Comparison of ENCODE assay signal across 9 cellular contexts in genomic region chr3:33063651-33064051, GRCh38. TPM values are rescaled to one million over a fixed set of nuclear protein-coding genes. Genes with fewer than 3 reads are reported as not detected.
DNase-seq lines count a peak whose midpoint lies in the region; ATAC-seq and TF ChIP-seq lines count a peak whose summit lies in the region.
"Had no signal": no experiment of that assay in that cellular context is flagged by ENCODE, and none has a peak within 500 bp of the region (broad histone marks: within the 10 kb centered on the region; RNA-seq: fewer than 3 reads in every experiment).

No MANE protein-coding gene starts in this region.

- CTCF ChIA-PET in naive thymus-derived CD4-positive, alpha-beta T cell (lab: Charles Lee) = interaction anchor here (1.5 to 2.1 kb wide), 2 partner anchors 8 to 44 kb away, joined by 4 to 5 read pairs; no protein-coding TSS in a partner anchor

- no peak overlapping the region for H4K8ac ChIP-seq in mesendoderm (ENCODE audit: low read depth, low read length)

- no peak overlapping the region for H3K56ac ChIP-seq in mesendoderm (ENCODE audit: low read length)

- H3K27ac ChIP-seq in naive thymus-derived CD4-positive, alpha-beta T cell (ENCODE audit: low read depth, low read length) = no peak overlapping the region
- H3K27ac ChIP-seq in aorta (ENCODE audit: low read depth in 1 of 2, low read length in 2 of 2) (no peak overlapping the region), mesendoderm (ENCODE audit: low read depth, low read length) (no peak overlapping the region)
- H3K27ac ChIP-seq: right lobe of liver had no signal

- peaks cover 5 to 40% (median 24%) of the 10 kb centered on the region in 5 donors for H3K36me3 Mint-ChIP-seq in naive thymus-derived CD4-positive, alpha-beta T cell
- H3K36me3 Mint-ChIP-seq in mesothelial cell of epicardium = peaks cover 28% of the 10 kb centered on the region

- peaks cover 0 to 2% (median 0%) of the 10 kb centered on the region in 11 donors for H3K9me3 Mint-ChIP-seq in naive thymus-derived CD4-positive, alpha-beta T cell
- H3K9me3 Mint-ChIP-seq in mesothelial cell of epicardium = no peaks in the 10 kb centered on the region

- TF ChIP-seq CTCF in mesothelial cell of epicardium (IDR thresholded peaks at IDR 0.05; ENCODE audit: unreplicated experiment) = no peak

- POLR2A ChIA-PET in naive thymus-derived CD4-positive, alpha-beta T cell (lab: Charles Lee) = interaction anchor here (0.9 to 1.3 kb wide), 2 partner anchors 16 to 25 kb away, joined by 3 read pairs; no protein-coding TSS in a partner anchor

- H3K18ac ChIP-seq in mesendoderm (ENCODE audit: low read length) = no peak overlapping the region

- no peaks in the 10 kb centered on the region for H3K79me1 ChIP-seq in mesendoderm (ENCODE audit: low read length)

- no peak overlapping the region for H2BK15ac ChIP-seq in mesendoderm (replicated peaks; ENCODE audit: low read depth)

- no peaks in the 10 kb centered on the region for H3K79me2 ChIP-seq in mesendoderm (ENCODE audit: control insufficient read depth, insufficient read depth, low read length)

- H3K27me3 Mint-ChIP-seq in naive thymus-derived CD4-positive, alpha-beta T cell = no peaks in the 10 kb centered on the region
- no peaks in the 10 kb centered on the region for H3K27me3 Mint-ChIP-seq in mesothelial cell of epicardium (ENCODE audit: low read depth)

- H2BK120ac ChIP-seq in mesendoderm (ENCODE audit: low read depth, low read length) = no peak overlapping the region

- H3K4me1 ChIP-seq in naive thymus-derived CD4-positive, alpha-beta T cell (ENCODE audit: control insufficient read depth in 2 of 2, insufficient read depth in 2 of 2, low read length in 2 of 2) = peaks cover 44 to 55% of the 10 kb centered on the region in 2 donors
- H3K4me1 ChIP-seq in aorta (ENCODE audit: control insufficient read depth in 1 of 2, insufficient read depth in 2 of 2, low read length in 2 of 2) (no peaks in the 10 kb centered on the region), mesendoderm (ENCODE audit: control insufficient read depth, low read depth, low read length) (no peaks in the 10 kb centered on the region)
- H3K4me1 ChIP-seq: right lobe of liver had no signal

- H3K27me3 ChIP-seq in naive thymus-derived CD4-positive, alpha-beta T cell (ENCODE audit: control insufficient read depth in 2 of 2, insufficient read depth in 2 of 2, low read length in 2 of 2) = no peaks in the 10 kb centered on the region
- no peaks in the 10 kb centered on the region for H3K27me3 ChIP-seq in aorta (ENCODE audit: control insufficient read depth in 1 of 2, insufficient read depth in 2 of 2, low read length in 1 of 2)
- no peaks in the 10 kb centered on the region for H3K27me3 ChIP-seq in mesendoderm (ENCODE audit: insufficient read depth, low read length, poor library complexity)
- H3K27me3 ChIP-seq: right lobe of liver had no signal

- H3K9me3 ChIP-seq in naive thymus-derived CD4-positive, alpha-beta T cell (ENCODE audit: control insufficient read depth in 2 of 3, low read length in 3 of 3) = no peaks in the 10 kb centered on the region
- no peaks in the 10 kb centered on the region for H3K9me3 ChIP-seq in aorta (ENCODE audit: control insufficient read depth, low read length)
- H3K9me3 ChIP-seq: right lobe of liver had no signal

- H3K36me3 ChIP-seq in naive thymus-derived CD4-positive, alpha-beta T cell (ENCODE audit: control insufficient read depth in 2 of 3, insufficient read depth in 3 of 3, low read length in 3 of 3) = peaks cover 0 to 9% (median 0%) of the 10 kb centered on the region in 3 experiments
- H3K36me3 ChIP-seq in aorta (ENCODE audit: control insufficient read depth in 1 of 2, insufficient read depth in 2 of 2, low read length in 1 of 2) (peaks cover 0 to 4% of the 10 kb centered on the region in 2 donors), mesendoderm (ENCODE audit: control insufficient read depth, insufficient read depth, low read length) (no peaks in the 10 kb centered on the region)

- DNase-seq in ELR (ENCODE audit: low read depth) (peak; percentile 17), activated T-cell treated with anti-CD3 and anti-CD28 coated beads for 1 hour (ENCODE audit: low read depth) (peak; percentile 30), mesothelial cell of epicardium (ENCODE audit: low spot score in 2 of 2, unreplicated experiment in 2 of 2) (no peak), aorta (no peak), mesendoderm (no peak), erythroblast (lab: John Stamatoyannopoulos, UW) (no peak)
- DNase-seq in naive thymus-derived CD4-positive, alpha-beta T cell = peak in 1 of 9 donors; percentile 61
- DNase-seq: right lobe of liver had no signal

- ATAC-seq in HG03196 (IDR thresholded peaks at IDR 0.05; ENCODE audit: unreplicated experiment) (peak; percentile 48), aorta (ENCODE audit: low FRiP score) (no peak)
- peak; percentile 47 for ATAC-seq in naive thymus-derived CD4-positive, alpha-beta T cell

- peak overlapping the region; percentile 1 to 85 (median 39) for H3K27ac Mint-ChIP-seq in naive thymus-derived CD4-positive, alpha-beta T cell
- no peak overlapping the region for H3K27ac Mint-ChIP-seq in mesothelial cell of epicardium

- intact Hi-C loops in naive thymus-derived CD4-positive, alpha-beta T cell (cut with micrococcal nuclease) = loop anchor here (1.0 to 5.0 kb wide), 6 partner anchors 8 to 56 kb away; no protein-coding TSS in a partner anchor
- intact Hi-C loops in aorta (cut with DNase I) = no loop called here

- no peak overlapping the region for H3K23ac ChIP-seq in mesendoderm (ENCODE audit: low read length)

- no peak overlapping the region for H3K4me3 ChIP-seq in naive thymus-derived CD4-positive, alpha-beta T cell (ENCODE audit: low read length)
- no peak overlapping the region for H3K4me3 ChIP-seq in aorta (ENCODE audit: low read length in 2 of 2)
- no peak overlapping the region for H3K4me3 ChIP-seq in mesendoderm (ENCODE audit: low read length)
- H3K4me3 ChIP-seq: right lobe of liver had no signal

- H3K9ac ChIP-seq in mesendoderm (ENCODE audit: low read length) = no peak overlapping the region

- H2BK5ac ChIP-seq in mesendoderm (ENCODE audit: low read length) = no peak overlapping the region

- H3K4ac ChIP-seq in mesendoderm (ENCODE audit: low read depth, low read length) = no peak overlapping the region

- TF ChIP-seq POLR2A in erythroblast (IDR thresholded peaks at IDR 0.05; ENCODE audit: low read length) = no peak

- no peak overlapping the region for H4K5ac ChIP-seq in mesendoderm (ENCODE audit: low read length)

- 75 to 82% methylated on average over 4 of the region's 4 CpGs for WGBS in aorta, 2 donors
- WGBS in mesendoderm (ENCODE audit: extremely low coverage, insufficient coverage, low lambda C conversion rate) = no CpG with 5 or more reads among the region's 4 CpGs

- no peak overlapping the region for H3K4me2 ChIP-seq in mesendoderm (ENCODE audit: low read length)

- peak overlapping the region in 9 of 10 donors; percentile 8 to 68 (median 43) for H3K4me3 Mint-ChIP-seq in naive thymus-derived CD4-positive, alpha-beta T cell
- no peak overlapping the region for H3K4me3 Mint-ChIP-seq in mesothelial cell of epicardium

- H3K4me1 Mint-ChIP-seq in naive thymus-derived CD4-positive, alpha-beta T cell = peaks cover 35 to 55% (median 48%) of the 10 kb centered on the region in 7 donors
- peaks cover 6% of the 10 kb centered on the region for H3K4me1 Mint-ChIP-seq in mesothelial cell of epicardium

- H2AK5ac ChIP-seq in mesendoderm (ENCODE audit: low read length) = no peak overlapping the region

RNA-seq across cellular contexts. Expression of gene GLB1, which starts 33.3 kb away (rescaled TPM):
- 10 to 100 TPM; 21.0 to 52.7 (median 33.8) TPM for total RNA-seq in naive thymus-derived CD4-positive, alpha-beta T cell
- 10 to 100 TPM; 15.5 to 21.4 TPM for polyA plus RNA-seq in naive thymus-derived CD4-positive, alpha-beta T cell
- total RNA-seq in mesothelial cell of epicardium = 79.9 to 83.8 TPM (median 82.1 TPM) in 3 replicates
- total RNA-seq in aorta = 10 to 100 TPM; 31.0 to 56.9 TPM
- polyA plus RNA-seq in aorta = 10 to 100 TPM; 14.1 to 17.5 TPM
- polyA plus RNA-seq in mesendoderm (2013, experiment 1 of 2) = 26.6 TPM
- 26.0 TPM for polyA plus RNA-seq in mesendoderm (2013, experiment 2 of 2)

RNA-seq across cellular contexts. Expression of gene TMPPE, which starts 33.3 kb away (rescaled TPM):
- 10 to 100 TPM in 2 of 5 experiments, 1 to 10 TPM in 3; 5.4 to 16.0 (median 7.9) TPM for total RNA-seq in naive thymus-derived CD4-positive, alpha-beta T cell
- polyA plus RNA-seq in naive thymus-derived CD4-positive, alpha-beta T cell = 1 to 10 TPM in 1 of 2 donors, under 1 TPM in 1; 0.60 to 1.1 TPM
- total RNA-seq in mesothelial cell of epicardium (8.5 to 9.4 TPM (median 9.0 TPM) in 3 replicates), aorta (1 to 10 TPM; 7.8 to 8.2 TPM)
- polyA plus RNA-seq in aorta = under 1 TPM; 0.38 to 0.43 TPM
- 1.7 TPM for polyA plus RNA-seq in mesendoderm (2013, experiment 1 of 2)
- 1.7 TPM for polyA plus RNA-seq in mesendoderm (2013, experiment 2 of 2)

RNA-seq across cellular contexts. Expression of gene CRTAP, which starts 50.2 kb away (rescaled TPM):
- total RNA-seq in naive thymus-derived CD4-positive, alpha-beta T cell = 10 to 100 TPM; 27.1 to 86.1 (median 46.4) TPM
- polyA plus RNA-seq in naive thymus-derived CD4-positive, alpha-beta T cell = 10 to 100 TPM; 37.4 to 59.3 TPM
- 177 to 189 TPM (median 179 TPM) in 3 replicates for total RNA-seq in mesothelial cell of epicardium
- 100 to 1,000 TPM; 297 to 370 TPM for total RNA-seq in aorta
- polyA plus RNA-seq in aorta = 100 to 1,000 TPM; 282 to 287 TPM
- 87.5 TPM for polyA plus RNA-seq in mesendoderm (2013, experiment 1 of 2)
- polyA plus RNA-seq in mesendoderm (2013, experiment 2 of 2) = 87.2 TPM

Comparison
In these comparisons a context has a peak if more than half of its experiments do, and no peak if none do; other contexts are left out.
1. DNase-seq: peak in ELR (single experiment) and activated T-cell treated with anti-CD3 and anti-CD28 coated beads for 1 hour (single experiment); none in mesothelial cell of epicardium (0 of 2), aorta (0 of 2), mesendoderm (single experiment) and erythroblast (0 of 2).
2. intact Hi-C loops: an anchor here in naive thymus-derived CD4-positive, alpha-beta T cell (1.0 to 5.0 kb wide); none called in aorta.